1 cellular context compared by ENCODE assay signal in the genomic region with DNA sequence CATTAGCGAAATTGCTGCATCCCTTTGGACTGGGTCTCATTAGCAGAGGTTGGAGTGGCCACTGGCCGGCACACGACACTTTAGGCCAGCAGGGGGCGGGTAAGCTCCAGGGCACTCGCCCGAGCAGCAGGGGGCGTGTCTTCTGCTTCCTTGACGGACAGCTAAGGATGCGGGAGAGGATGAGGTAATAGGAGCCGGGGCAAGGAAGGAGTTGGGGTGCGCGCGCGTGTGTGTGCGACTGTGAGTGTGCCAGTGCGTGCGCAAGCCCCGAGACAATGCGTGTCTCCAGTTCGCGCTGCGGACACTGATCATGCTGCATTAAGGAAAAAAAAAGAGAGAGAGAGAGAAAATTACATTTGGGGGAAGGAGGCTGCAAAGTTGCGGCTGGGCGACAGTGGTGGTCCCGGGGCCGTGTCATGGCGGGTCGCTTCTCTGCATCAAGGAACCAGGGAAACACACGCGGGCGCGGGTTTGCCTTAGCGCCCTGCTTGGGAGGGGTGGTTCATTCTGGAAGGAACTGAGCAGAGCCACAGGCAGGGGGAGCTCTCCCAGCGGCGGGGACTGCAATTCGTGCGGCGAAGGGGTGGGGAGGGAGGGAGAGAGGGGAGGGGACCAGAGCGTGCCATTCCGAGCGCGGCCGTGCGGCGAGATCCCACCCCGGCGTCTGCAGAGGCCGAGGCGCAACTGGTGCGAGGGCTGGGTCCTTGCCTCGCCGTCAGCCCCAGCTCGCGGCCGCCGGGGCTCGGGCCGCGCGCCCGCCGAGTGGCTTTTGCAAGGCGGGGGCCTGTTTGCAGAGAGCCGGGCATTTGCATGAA.
TF ChIP-seq lines count a peak whose summit lies in the region.

A gene (plus strand): TSS at position 625 of the 815 bp plus-strand sequence. CDS start 464 bp downstream, outside the sequence.

TF ChIP-seq in HepG2, 621 proteins besides CTCF, POLR2A, EP300 and RAD21 (continued from another document and continues in another):
- TF ChIP-seq, protein P1, sequence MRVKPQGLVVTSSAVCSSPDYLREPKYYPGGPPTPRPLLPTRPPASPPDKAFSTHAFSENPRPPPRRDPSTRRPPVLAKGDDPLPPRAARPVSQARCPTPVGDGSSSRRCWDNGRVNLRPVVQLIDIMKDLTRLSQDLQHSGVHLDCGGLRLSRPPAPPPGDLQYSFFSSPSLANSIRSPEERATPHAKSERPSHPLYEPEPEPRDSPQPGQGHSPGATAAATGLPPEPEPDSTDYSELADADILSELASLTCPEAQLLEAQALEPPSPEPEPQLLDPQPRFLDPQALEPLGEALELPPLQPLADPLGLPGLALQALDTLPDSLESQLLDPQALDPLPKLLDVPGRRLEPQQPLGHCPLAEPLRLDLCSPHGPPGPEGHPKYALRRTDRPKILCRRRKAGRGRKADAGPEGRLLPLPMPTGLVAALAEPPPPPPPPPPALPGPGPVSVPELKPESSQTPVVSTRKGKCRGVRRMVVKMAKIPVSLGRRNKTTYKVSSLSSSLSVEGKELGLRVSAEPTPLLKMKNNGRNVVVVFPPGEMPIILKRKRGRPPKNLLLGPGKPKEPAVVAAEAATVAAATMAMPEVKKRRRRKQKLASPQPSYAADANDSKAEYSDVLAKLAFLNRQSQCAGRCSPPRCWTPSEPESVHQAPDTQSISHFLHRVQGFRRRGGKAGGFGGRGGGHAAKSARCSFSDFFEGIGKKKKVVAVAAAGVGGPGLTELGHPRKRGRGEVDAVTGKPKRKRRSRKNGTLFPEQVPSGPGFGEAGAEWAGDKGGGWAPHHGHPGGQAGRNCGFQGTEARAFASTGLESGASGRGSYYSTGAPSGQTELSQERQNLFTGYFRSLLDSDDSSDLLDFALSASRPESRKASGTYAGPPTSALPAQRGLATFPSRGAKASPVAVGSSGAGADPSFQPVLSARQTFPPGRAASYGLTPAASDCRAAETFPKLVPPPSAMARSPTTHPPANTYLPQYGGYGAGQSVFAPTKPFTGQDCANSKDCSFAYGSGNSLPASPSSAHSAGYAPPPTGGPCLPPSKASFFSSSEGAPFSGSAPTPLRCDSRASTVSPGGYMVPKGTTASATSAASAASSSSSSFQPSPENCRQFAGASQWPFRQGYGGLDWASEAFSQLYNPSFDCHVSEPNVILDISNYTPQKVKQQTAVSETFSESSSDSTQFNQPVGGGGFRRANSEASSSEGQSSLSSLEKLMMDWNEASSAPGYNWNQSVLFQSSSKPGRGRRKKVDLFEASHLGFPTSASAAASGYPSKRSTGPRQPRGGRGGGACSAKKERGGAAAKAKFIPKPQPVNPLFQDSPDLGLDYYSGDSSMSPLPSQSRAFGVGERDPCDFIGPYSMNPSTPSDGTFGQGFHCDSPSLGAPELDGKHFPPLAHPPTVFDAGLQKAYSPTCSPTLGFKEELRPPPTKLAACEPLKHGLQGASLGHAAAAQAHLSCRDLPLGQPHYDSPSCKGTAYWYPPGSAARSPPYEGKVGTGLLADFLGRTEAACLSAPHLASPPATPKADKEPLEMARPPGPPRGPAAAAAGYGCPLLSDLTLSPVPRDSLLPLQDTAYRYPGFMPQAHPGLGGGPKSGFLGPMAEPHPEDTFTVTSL (CRISPR knock-in tag; IDR thresholded peaks at IDR 0.05; ENCODE audit: borderline replicate concordance), result no peak; the same call in 1 of the 2 replicates
- TF ChIP-seq, protein P2, sequence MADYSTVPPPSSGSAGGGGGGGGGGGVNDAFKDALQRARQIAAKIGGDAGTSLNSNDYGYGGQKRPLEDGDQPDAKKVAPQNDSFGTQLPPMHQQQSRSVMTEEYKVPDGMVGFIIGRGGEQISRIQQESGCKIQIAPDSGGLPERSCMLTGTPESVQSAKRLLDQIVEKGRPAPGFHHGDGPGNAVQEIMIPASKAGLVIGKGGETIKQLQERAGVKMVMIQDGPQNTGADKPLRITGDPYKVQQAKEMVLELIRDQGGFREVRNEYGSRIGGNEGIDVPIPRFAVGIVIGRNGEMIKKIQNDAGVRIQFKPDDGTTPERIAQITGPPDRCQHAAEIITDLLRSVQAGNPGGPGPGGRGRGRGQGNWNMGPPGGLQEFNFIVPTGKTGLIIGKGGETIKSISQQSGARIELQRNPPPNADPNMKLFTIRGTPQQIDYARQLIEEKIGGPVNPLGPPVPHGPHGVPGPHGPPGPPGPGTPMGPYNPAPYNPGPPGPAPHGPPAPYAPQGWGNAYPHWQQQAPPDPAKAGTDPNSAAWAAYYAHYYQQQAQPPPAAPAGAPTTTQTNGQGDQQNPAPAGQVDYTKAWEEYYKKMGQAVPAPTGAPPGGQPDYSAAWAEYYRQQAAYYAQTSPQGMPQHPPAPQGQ (CRISPR knock-in tag; IDR thresholded peaks at IDR 0.05; ENCODE audit: borderline replicate concordance), result no peak
- TF ChIP-seq ZSCAN29 (CRISPR knock-in tag; conservative IDR thresholded peaks at IDR 0.05) (no peak), ZNF629 (CRISPR knock-in tag; conservative IDR thresholded peaks at IDR 0.05) (no peak), SPEN (CRISPR knock-in tag; IDR thresholded peaks at IDR 0.05; ENCODE audit: low read depth) (no peak; the same call in 1 of the 2 replicates), HDAC6 (IDR thresholded peaks at IDR 0.05; ENCODE audit: low read depth, low read length) (no peak), MBD4 (IDR thresholded peaks at IDR 0.05; ENCODE audit: borderline replicate concordance, low read length) (no peak), ZNF703 (CRISPR knock-in tag; IDR thresholded peaks at IDR 0.05; ENCODE audit: borderline replicate concordance) (no peak), ZNF33B (CRISPR knock-in tag; IDR thresholded peaks at IDR 0.05) (no peak), ZNF660 (CRISPR knock-in tag; IDR thresholded peaks at IDR 0.05; ENCODE audit: borderline replicate concordance, low read depth) (no peak), NFE2L2 (IDR thresholded peaks at IDR 0.05; ENCODE audit: low read length) (no peak), ZSCAN12 (CRISPR knock-in tag; IDR thresholded peaks at IDR 0.05) (no peak), CHCHD3 (CRISPR knock-in tag; IDR thresholded peaks at IDR 0.05) (no peak), CBX2 (IDR thresholded peaks at IDR 0.05; ENCODE audit: low read depth, low read length) (no peak), CBX2 (CRISPR knock-in tag; IDR thresholded peaks at IDR 0.05; ENCODE audit: low read depth) (no peak), PRPF4 (IDR thresholded peaks at IDR 0.05; ENCODE audit: low read depth, low read length, poor library complexity, severe bottlenecking) (no peak), ZNF570 (CRISPR knock-in tag; IDR thresholded peaks at IDR 0.05; ENCODE audit: borderline replicate concordance) (no peak), SOX13 (IDR thresholded peaks at IDR 0.05) (no peak), SOX13 (CRISPR knock-in tag; conservative IDR thresholded peaks at IDR 0.05 in 1 of 2, IDR thresholded peaks at IDR 0.05 in 1 of 2) (no peak), KMT2A (CRISPR knock-in tag; IDR thresholded peaks at IDR 0.05) (no peak), ARNTL (CRISPR knock-in tag; IDR thresholded peaks at IDR 0.05) (no peak), PRMT3 (CRISPR knock-in tag; IDR thresholded peaks at IDR 0.05; ENCODE audit: borderline replicate concordance, low read depth) (no peak), KMT2B (CRISPR knock-in tag; IDR thresholded peaks at IDR 0.05) (no peak; the same call in 1 of the 2 replicates), ZNF546 (CRISPR knock-in tag; conservative IDR thresholded peaks at IDR 0.05) (no peak), ZNF652 (CRISPR knock-in tag; IDR thresholded peaks at IDR 0.05; ENCODE audit: borderline replicate concordance, low read depth) (no peak), ZNF235 (CRISPR knock-in tag; IDR thresholded peaks at IDR 0.05; ENCODE audit: borderline replicate concordance) (no peak), ZNF337 (CRISPR knock-in tag; IDR thresholded peaks at IDR 0.05; ENCODE audit: borderline replicate concordance, low read depth) (no peak), SMC3 (IDR thresholded peaks at IDR 0.05; ENCODE audit: low read length) (peak; percentile 77), ZNF101 (CRISPR knock-in tag; IDR thresholded peaks at IDR 0.05; ENCODE audit: borderline replicate concordance, low read depth) (no peak), ZBTB42 (CRISPR knock-in tag; IDR thresholded peaks at IDR 0.05) (no peak), CCAR2 (optimal IDR thresholded peaks at IDR 0.05; ENCODE audit: low read depth, low read length) (no peak), ZKSCAN8 (CRISPR knock-in tag; IDR thresholded peaks at IDR 0.05; ENCODE audit: borderline replicate concordance) (0 out of 2 replicates have a peak, but pooled peaks have one; percentile 22), ZNF747 (CRISPR knock-in tag; IDR thresholded peaks at IDR 0.05; ENCODE audit: borderline replicate concordance) (0 out of 2 replicates have a peak, but pooled peaks have one; percentile 42), MEIS2 (CRISPR knock-in tag; IDR thresholded peaks at IDR 0.05) (no peak)
- TF ChIP-seq, protein P3, sequence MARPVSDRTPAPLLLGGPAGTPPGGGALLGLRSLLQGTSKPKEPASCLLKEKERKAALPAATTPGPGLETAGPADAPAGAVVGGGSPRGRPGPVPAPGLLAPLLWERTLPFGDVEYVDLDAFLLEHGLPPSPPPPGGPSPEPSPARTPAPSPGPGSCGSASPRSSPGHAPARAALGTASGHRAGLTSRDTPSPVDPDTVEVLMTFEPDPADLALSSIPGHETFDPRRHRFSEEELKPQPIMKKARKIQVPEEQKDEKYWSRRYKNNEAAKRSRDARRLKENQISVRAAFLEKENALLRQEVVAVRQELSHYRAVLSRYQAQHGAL (CRISPR knock-in tag; IDR thresholded peaks at IDR 0.05; ENCODE audit: not compliant biosample characterization), result no peak
- TF ChIP-seq, protein P4, sequence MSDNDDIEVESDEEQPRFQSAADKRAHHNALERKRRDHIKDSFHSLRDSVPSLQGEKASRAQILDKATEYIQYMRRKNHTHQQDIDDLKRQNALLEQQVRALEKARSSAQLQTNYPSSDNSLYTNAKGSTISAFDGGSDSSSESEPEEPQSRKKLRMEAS (IDR thresholded peaks at IDR 0.05), result peak; percentile 90
- TF ChIP-seq, protein P5, sequence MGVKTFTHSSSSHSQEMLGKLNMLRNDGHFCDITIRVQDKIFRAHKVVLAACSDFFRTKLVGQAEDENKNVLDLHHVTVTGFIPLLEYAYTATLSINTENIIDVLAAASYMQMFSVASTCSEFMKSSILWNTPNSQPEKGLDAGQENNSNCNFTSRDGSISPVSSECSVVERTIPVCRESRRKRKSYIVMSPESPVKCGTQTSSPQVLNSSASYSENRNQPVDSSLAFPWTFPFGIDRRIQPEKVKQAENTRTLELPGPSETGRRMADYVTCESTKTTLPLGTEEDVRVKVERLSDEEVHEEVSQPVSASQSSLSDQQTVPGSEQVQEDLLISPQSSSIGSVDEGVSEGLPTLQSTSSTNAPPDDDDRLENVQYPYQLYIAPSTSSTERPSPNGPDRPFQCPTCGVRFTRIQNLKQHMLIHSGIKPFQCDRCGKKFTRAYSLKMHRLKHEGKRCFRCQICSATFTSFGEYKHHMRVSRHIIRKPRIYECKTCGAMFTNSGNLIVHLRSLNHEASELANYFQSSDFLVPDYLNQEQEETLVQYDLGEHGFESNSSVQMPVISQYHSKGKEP (CRISPR knock-in tag; IDR thresholded peaks at IDR 0.05), result no peak
- TF ChIP-seq, protein P6, sequence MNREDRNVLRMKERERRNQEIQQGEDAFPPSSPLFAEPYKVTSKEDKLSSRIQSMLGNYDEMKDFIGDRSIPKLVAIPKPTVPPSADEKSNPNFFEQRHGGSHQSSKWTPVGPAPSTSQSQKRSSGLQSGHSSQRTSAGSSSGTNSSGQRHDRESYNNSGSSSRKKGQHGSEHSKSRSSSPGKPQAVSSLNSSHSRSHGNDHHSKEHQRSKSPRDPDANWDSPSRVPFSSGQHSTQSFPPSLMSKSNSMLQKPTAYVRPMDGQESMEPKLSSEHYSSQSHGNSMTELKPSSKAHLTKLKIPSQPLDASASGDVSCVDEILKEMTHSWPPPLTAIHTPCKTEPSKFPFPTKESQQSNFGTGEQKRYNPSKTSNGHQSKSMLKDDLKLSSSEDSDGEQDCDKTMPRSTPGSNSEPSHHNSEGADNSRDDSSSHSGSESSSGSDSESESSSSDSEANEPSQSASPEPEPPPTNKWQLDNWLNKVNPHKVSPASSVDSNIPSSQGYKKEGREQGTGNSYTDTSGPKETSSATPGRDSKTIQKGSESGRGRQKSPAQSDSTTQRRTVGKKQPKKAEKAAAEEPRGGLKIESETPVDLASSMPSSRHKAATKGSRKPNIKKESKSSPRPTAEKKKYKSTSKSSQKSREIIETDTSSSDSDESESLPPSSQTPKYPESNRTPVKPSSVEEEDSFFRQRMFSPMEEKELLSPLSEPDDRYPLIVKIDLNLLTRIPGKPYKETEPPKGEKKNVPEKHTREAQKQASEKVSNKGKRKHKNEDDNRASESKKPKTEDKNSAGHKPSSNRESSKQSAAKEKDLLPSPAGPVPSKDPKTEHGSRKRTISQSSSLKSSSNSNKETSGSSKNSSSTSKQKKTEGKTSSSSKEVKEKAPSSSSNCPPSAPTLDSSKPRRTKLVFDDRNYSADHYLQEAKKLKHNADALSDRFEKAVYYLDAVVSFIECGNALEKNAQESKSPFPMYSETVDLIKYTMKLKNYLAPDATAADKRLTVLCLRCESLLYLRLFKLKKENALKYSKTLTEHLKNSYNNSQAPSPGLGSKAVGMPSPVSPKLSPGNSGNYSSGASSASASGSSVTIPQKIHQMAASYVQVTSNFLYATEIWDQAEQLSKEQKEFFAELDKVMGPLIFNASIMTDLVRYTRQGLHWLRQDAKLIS (CRISPR knock-in tag; IDR thresholded peaks at IDR 0.05), result no peak
- TF ChIP-seq, protein P7, sequence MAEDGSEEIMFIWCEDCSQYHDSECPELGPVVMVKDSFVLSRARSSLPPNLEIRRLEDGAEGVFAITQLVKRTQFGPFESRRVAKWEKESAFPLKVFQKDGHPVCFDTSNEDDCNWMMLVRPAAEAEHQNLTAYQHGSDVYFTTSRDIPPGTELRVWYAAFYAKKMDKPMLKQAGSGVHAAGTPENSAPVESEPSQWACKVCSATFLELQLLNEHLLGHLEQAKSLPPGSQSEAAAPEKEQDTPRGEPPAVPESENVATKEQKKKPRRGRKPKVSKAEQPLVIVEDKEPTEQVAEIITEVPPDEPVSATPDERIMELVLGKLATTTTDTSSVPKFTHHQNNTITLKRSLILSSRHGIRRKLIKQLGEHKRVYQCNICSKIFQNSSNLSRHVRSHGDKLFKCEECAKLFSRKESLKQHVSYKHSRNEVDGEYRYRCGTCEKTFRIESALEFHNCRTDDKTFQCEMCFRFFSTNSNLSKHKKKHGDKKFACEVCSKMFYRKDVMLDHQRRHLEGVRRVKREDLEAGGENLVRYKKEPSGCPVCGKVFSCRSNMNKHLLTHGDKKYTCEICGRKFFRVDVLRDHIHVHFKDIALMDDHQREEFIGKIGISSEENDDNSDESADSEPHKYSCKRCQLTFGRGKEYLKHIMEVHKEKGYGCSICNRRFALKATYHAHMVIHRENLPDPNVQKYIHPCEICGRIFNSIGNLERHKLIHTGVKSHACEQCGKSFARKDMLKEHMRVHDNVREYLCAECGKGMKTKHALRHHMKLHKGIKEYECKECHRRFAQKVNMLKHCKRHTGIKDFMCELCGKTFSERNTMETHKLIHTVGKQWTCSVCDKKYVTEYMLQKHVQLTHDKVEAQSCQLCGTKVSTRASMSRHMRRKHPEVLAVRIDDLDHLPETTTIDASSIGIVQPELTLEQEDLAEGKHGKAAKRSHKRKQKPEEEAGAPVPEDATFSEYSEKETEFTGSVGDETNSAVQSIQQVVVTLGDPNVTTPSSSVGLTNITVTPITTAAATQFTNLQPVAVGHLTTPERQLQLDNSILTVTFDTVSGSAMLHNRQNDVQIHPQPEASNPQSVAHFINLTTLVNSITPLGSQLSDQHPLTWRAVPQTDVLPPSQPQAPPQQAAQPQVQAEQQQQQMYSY (CRISPR knock-in tag; IDR thresholded peaks at IDR 0.05), result no peak
